Comparison of ENCODE assay signal across 8 cellular contexts in genomic region chr7:148882668-148883232, GRCh38. TPM values are rescaled to one million over a fixed set of nuclear protein-coding genes. Genes with fewer than 3 reads are reported as not detected.
DNase-seq lines count a peak whose midpoint lies in the region; ATAC-seq, FAIRE-seq and TF ChIP-seq lines count a peak whose summit lies in the region.

No MANE protein-coding gene starts in this region.

- intact Hi-C loops in pancreas (cut with DNase I), result no loop called here

- DNase-seq in NCI-H1417 (lab: John Stamatoyannopoulos, UW) (peak in 2 of 3 experiments; percentile 68 to 72), NCI-H1417 treated with DMSO at 0.1 percent for 48 hours (lab: John Stamatoyannopoulos, UW) (no peak), OCI-M1 (lab: John Stamatoyannopoulos, UW) (peak; percentile 31), epithelial cell of esophagus (ENCODE audit: low read depth) (peak; percentile 33), pancreas (no peak), NCI-H510A (lab: John Stamatoyannopoulos, UW) (no peak), amygdala (lab: John Stamatoyannopoulos, UW) (no peak), ecto neural progenitor cell (ENCODE audit: low spot score) (no peak)

- H3K27ac ChIP-seq in pancreas, result peak overlapping the region in 3 of 4 donors; percentile 22 to 93 (median 52)

- FAIRE-seq in pancreas (lab: Jason Lieb, UNC), result no peak

- TF ChIP-seq CTCF in epithelial cell of esophagus (IDR thresholded peaks at IDR 0.05; ENCODE audit: insufficient read depth, low read depth, low read length, missing control alignments) (no peak), pancreas (IDR thresholded peaks at IDR 0.05) (no peak)

- no peak for ATAC-seq in pancreas

- H3K9me3 ChIP-seq in pancreas, result no peaks in the 10 kb centered on the region

- no peaks in the 10 kb centered on the region for H3K36me3 ChIP-seq in pancreas

- WGBS in pancreas, 2 donors, result 2 to 4% methylated on average over 12 of the region's 12 CpGs

- peaks cover 0 to 4% (median 4%) of the 10 kb centered on the region in 3 donors for H3K4me1 ChIP-seq in pancreas

- H3K27me3 ChIP-seq in pancreas, result no peaks in the 10 kb centered on the region

- peak overlapping the region; percentile 78 for H3K4me3 ChIP-seq in epithelial cell of esophagus (ENCODE audit: low read length)
- H3K4me3 ChIP-seq in pancreas, result peak overlapping the region; percentile 80 to 95 (median 88)

RNA-seq across cellular contexts. Expression of gene EZH2, which starts 1.3 kb away (rescaled TPM):
- 1 to 10 TPM; 2.4 to 3.6 (median 3.2) TPM for total RNA-seq in pancreas
- 1 to 10 TPM; 3.0 to 4.3 TPM for polyA plus RNA-seq in pancreas

Comparison
In these comparisons a context has a peak if more than half of its experiments do, and no peak if none do; other contexts are left out.
1. DNase-seq: peak in NCI-H1417 (2 of 3), OCI-M1 (single experiment) and epithelial cell of esophagus (single experiment); none in NCI-H1417 treated with DMSO at 0.1 percent for 48 hours (single experiment), pancreas (0 of 6), NCI-H510A (single experiment), amygdala (0 of 56) and ecto neural progenitor cell (single experiment).